1 cellular context compared by ENCODE assay signal in the genomic region with DNA sequence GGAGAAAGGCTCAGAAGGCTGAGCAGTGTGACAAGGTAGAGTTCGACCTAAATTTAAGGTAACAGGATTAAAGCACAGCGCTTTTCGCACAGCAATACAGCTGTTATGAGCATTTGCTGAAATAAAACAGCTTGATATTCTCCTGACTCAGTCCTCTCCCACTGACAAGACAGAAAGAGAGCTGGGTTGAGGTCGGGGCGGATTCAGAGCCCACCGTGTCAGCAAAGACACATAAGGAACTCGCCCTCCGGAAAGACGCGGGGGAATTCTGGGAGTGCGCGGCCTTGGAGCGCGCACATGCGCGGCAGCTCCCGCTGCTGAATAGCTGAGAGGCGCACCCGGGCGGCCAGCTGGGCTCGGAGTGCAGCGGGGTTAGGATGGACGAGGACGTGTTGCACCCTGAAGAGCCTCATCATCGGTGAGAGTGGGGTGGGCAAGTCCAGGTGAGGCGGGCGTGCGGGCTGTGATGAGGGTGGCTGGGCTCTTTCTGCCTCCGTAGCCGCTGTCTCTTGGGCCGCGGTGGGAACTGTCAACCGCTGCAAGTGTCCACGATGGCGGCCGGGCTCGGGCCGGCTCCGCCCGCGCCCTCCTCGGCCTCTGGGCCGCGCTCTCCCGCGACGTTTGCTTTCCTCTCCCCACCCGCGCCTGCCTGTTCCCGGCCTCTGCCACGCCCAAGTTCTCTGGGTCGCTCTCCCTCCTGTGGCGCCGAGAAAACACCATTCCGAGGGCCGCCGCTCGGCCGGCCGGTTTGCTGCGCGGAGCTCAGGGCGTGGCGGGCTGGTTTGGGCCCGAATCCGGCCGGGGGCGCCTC.
TF ChIP-seq lines count a peak whose summit lies in the region.

No MANE protein-coding gene starts in this region.

TF ChIP-seq in HepG2, 621 proteins besides CTCF, POLR2A, EP300 and RAD21 (continued from another document and continues in another):
- TF ChIP-seq PRDM10 (CRISPR knock-in tag; IDR thresholded peaks at IDR 0.05; ENCODE audit: low read depth) (no peak), ISL2 (CRISPR knock-in tag; IDR thresholded peaks at IDR 0.05) (0 out of 2 replicates have a peak, but pooled peaks have one; percentile 48), FOXC1 (CRISPR knock-in tag; IDR thresholded peaks at IDR 0.05; ENCODE audit: borderline replicate concordance) (peak; percentile 93), HDAC1 (CRISPR knock-in tag; IDR thresholded peaks at IDR 0.05) (peak; percentile 88), NFE2L1 (CRISPR knock-in tag; IDR thresholded peaks at IDR 0.05; ENCODE audit: borderline replicate concordance) (peak; percentile 29; the same call in 1 of the 2 replicates), GABPB1 (CRISPR knock-in tag; IDR thresholded peaks at IDR 0.05) (peak; percentile 79), HOXA5 (CRISPR knock-in tag; IDR thresholded peaks at IDR 0.05) (peak; percentile 22; the same call in 1 of the 2 replicates), ZNF775 (CRISPR knock-in tag; IDR thresholded peaks at IDR 0.05; ENCODE audit: borderline replicate concordance) (no peak), ZNF616 (CRISPR knock-in tag; IDR thresholded peaks at IDR 0.05; ENCODE audit: low read depth) (0 out of 2 replicates have a peak, but pooled peaks have one; percentile 39), KAT8 (CRISPR knock-in tag; IDR thresholded peaks at IDR 0.05) (peak; percentile 78), ZC3H4 (CRISPR knock-in tag; IDR thresholded peaks at IDR 0.05; ENCODE audit: borderline replicate concordance) (no peak), ZNF530 (CRISPR knock-in tag; IDR thresholded peaks at IDR 0.05; ENCODE audit: low read depth) (0 out of 2 replicates have a peak, but pooled peaks have one; percentile 30), XRCC5 (optimal IDR thresholded peaks at IDR 0.05; ENCODE audit: low read length) (peak; percentile 27), ZNF331 (CRISPR knock-in tag; IDR thresholded peaks at IDR 0.05) (0 out of 2 replicates have a peak, but pooled peaks have one; percentile 35), BRD4 (CRISPR knock-in tag; IDR thresholded peaks at IDR 0.05) (no peak), ELF4 (CRISPR knock-in tag; IDR thresholded peaks at IDR 0.05; ENCODE audit: borderline replicate concordance) (peak; percentile 48; the same call in 1 of the 2 replicates), ISX (CRISPR knock-in tag; conservative IDR thresholded peaks at IDR 0.05) (no peak), CBX1 (IDR thresholded peaks at IDR 0.05; ENCODE audit: low read depth) (peak; percentile 42), ZNF589 (CRISPR knock-in tag; conservative IDR thresholded peaks at IDR 0.05) (no peak), NKX3-1 (CRISPR knock-in tag; IDR thresholded peaks at IDR 0.05) (0 out of 2 replicates have a peak, but pooled peaks have one; percentile 11), ZFAT (CRISPR knock-in tag; conservative IDR thresholded peaks at IDR 0.05) (no peak), THYN1 (CRISPR knock-in tag; IDR thresholded peaks at IDR 0.05; ENCODE audit: borderline replicate concordance, low read depth) (no peak), USF2 (IDR thresholded peaks at IDR 0.05; ENCODE audit: low read depth, low read length) (no peak), USF2 (CRISPR knock-in tag; IDR thresholded peaks at IDR 0.05; ENCODE audit: borderline replicate concordance) (0 out of 2 replicates have a peak, but pooled peaks have one; percentile 11), HDAC6 (IDR thresholded peaks at IDR 0.05; ENCODE audit: low read depth, low read length) (no peak), ATAD3A (CRISPR knock-in tag; IDR thresholded peaks at IDR 0.05) (no peak), PPARG (CRISPR knock-in tag; conservative IDR thresholded peaks at IDR 0.05) (no peak), MLXIP (CRISPR knock-in tag; IDR thresholded peaks at IDR 0.05; ENCODE audit: borderline replicate concordance) (no peak), CHCHD3 (CRISPR knock-in tag; IDR thresholded peaks at IDR 0.05) (0 out of 2 replicates have a peak, but pooled peaks have one; percentile 47), ZNF256 (CRISPR knock-in tag; conservative IDR thresholded peaks at IDR 0.05) (no peak), NAIF1 (CRISPR knock-in tag; IDR thresholded peaks at IDR 0.05; ENCODE audit: borderline replicate concordance) (0 out of 2 replicates have a peak, but pooled peaks have one; percentile 72), ZNF891 (CRISPR knock-in tag; IDR thresholded peaks at IDR 0.05) (peak; percentile 83; the same call in 1 of the 2 replicates), SMAD3 (CRISPR knock-in tag; IDR thresholded peaks at IDR 0.05) (no peak), ZNF496 (CRISPR knock-in tag; IDR thresholded peaks at IDR 0.05; ENCODE audit: insufficient replicate concordance) (no peak), JARID2 (CRISPR knock-in tag; IDR thresholded peaks at IDR 0.05; ENCODE audit: insufficient replicate concordance) (no peak), THAP9 (CRISPR knock-in tag; IDR thresholded peaks at IDR 0.05; ENCODE audit: borderline replicate concordance) (peak; percentile 85), ZNF451 (CRISPR knock-in tag; IDR thresholded peaks at IDR 0.05) (peak; percentile 87; the same call in 1 of the 2 replicates), PATZ1 (CRISPR knock-in tag; IDR thresholded peaks at IDR 0.05) (peak; percentile 37), ZNF879 (CRISPR knock-in tag; IDR thresholded peaks at IDR 0.05) (no peak), PHF5A (CRISPR knock-in tag; IDR thresholded peaks at IDR 0.05; ENCODE audit: low read depth, unreplicated experiment) (peak; percentile 23), ETV6 (CRISPR knock-in tag; conservative IDR thresholded peaks at IDR 0.05) (no peak; the same call in 1 of the 2 replicates), ZNF33A (CRISPR knock-in tag; IDR thresholded peaks at IDR 0.05; ENCODE audit: borderline replicate concordance) (no peak; the same call in 1 of the 2 replicates), ZNF598 (CRISPR knock-in tag; IDR thresholded peaks at IDR 0.05; ENCODE audit: borderline replicate concordance) (peak; percentile 88), POGZ (CRISPR knock-in tag; IDR thresholded peaks at IDR 0.05) (peak; percentile 85), NFRKB (IDR thresholded peaks at IDR 0.05) (no peak), NR2F1 (CRISPR knock-in tag; IDR thresholded peaks at IDR 0.05) (no peak), CC2D1A (CRISPR knock-in tag; IDR thresholded peaks at IDR 0.05) (no peak), TOPORS (CRISPR knock-in tag; IDR thresholded peaks at IDR 0.05) (peak; percentile 69)
- TF ChIP-seq, protein P1, sequence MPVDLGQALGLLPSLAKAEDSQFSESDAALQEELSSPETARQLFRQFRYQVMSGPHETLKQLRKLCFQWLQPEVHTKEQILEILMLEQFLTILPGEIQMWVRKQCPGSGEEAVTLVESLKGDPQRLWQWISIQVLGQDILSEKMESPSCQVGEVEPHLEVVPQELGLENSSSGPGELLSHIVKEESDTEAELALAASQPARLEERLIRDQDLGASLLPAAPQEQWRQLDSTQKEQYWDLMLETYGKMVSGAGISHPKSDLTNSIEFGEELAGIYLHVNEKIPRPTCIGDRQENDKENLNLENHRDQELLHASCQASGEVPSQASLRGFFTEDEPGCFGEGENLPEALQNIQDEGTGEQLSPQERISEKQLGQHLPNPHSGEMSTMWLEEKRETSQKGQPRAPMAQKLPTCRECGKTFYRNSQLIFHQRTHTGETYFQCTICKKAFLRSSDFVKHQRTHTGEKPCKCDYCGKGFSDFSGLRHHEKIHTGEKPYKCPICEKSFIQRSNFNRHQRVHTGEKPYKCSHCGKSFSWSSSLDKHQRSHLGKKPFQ (CRISPR knock-in tag; IDR thresholded peaks at IDR 0.05; ENCODE audit: insufficient replicate concordance), result peak; percentile 93
- TF ChIP-seq, protein P2, sequence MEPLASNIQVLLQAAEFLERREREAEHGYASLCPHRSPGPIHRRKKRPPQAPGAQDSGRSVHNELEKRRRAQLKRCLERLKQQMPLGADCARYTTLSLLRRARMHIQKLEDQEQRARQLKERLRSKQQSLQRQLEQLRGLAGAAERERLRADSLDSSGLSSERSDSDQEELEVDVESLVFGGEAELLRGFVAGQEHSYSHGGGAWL (CRISPR knock-in tag; IDR thresholded peaks at IDR 0.05), result peak; percentile 67; the same call in 1 of the 2 replicates
